26 cellular contexts compared by ENCODE assay signal in the genomic region with DNA sequence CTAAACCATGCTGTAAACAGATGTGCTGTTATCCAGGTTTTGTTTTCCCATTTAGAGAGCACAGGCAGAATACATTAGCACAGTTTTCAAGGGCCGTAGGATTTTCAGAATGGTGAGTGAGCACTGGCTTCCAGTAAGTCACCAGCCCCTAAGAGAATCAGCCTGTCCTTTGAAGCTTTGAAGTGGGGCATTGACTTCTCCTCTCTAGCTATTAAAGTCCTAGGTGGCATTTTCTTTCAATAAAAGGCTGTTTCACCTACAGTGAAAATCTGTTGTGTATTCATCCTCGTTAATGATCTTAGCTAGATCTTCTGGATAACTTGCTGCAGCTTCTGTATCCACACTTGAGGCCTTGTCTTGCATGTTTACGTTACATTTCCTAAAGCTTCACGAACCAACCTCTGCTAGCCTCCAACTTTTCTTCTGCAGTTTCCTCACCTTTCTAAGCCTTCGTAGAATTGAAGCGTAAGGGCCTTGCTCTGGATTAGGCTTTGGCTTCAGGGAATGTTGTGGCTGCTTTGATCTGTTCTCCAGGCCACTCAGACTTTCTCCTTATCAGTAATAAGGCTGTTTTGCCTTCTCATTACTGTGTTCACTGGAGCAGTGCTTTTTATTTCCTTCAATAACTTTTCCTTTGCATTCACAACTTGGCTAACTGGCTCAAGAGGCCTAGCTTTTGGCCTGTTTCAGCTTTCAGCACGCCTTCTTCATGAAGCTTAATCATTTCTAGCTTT. TPM values are rescaled to one million over a fixed set of nuclear protein-coding genes. Genes with fewer than 3 reads are reported as not detected.
DNase-seq lines count a peak whose midpoint lies in the region; FAIRE-seq and TF ChIP-seq lines count a peak whose summit lies in the region.
"Had no signal": no experiment of that assay in that cellular context is flagged by ENCODE, and none has a peak within 500 bp of the region (broad histone marks: within the 10 kb centered on the region; RNA-seq: fewer than 3 reads in every experiment).

No MANE protein-coding gene starts in this region.

- TF ChIP-seq CTCF in H9 (conservative IDR thresholded peaks at IDR 0.05) (no peak), VCaP (conservative IDR thresholded peaks at IDR 0.05) (no peak), progenitor cell of endocrine pancreas (IDR thresholded peaks at IDR 0.05; ENCODE audit: unreplicated experiment) (no peak)

- CTCF ChIA-PET in activated naive CD4-positive, alpha-beta T cell treated with anti-CD3 and anti-CD28 coated beads for 36 hours (lab: Charles Lee), result interaction anchor here (1.6 kb wide), 1 partner anchor 212 kb away, joined by 4 read pairs; no protein-coding TSS in a partner anchor
- CTCF ChIA-PET in CD8-positive, alpha-beta memory T cell (lab: Charles Lee), result no interaction called here

- no peak overlapping the region for H2BK5ac ChIP-seq in H9 (ENCODE audit: insufficient read length, low read length)

- H3K14ac ChIP-seq in H9 (ENCODE audit: insufficient read depth, low read length), result no peak overlapping the region

- no peak overlapping the region for H3K4me3 ChIP-seq in CD8-positive, alpha-beta memory T cell (ENCODE audit: low read length)
- H3K4me3 ChIP-seq: BLaER1, HAP-1, SJSA1 had no signal

- DNase-seq in H9, result no peak
- peak; percentile 70 for DNase-seq in islet precursor cell
- DNase-seq in progenitor cell of endocrine pancreas (ENCODE audit: low spot score, unreplicated experiment), result no peak
- DNase-seq in GM19239 (ENCODE audit: insufficient read length, low spot score), result no peak
- DNase-seq in activated naive CD4-positive, alpha-beta T cell treated with anti-CD3 and anti-CD28 coated beads for 36 hours, result no peak
- DNase-seq in retina, result no peak
- no peak for DNase-seq in CD8-positive, alpha-beta memory T cell
- DNase-seq: CD4-positive, CD25-positive, alpha-beta regulatory T cell; Karpas-422; NCI-H1105; NCI-H146; NCI-H1930; NCI-H2107; NCI-H446 treated with DMSO at 0.1 percent for 48 hours; NCI-H526; NCI-H82; NK-92 treated with Interleukin-12 subunit alpha and Interleukin-12 subunit beta, amount 100 ng/mL, for 24 hours; PC-3 had no signal

- H3K36me3 Mint-ChIP-seq in H9 (ENCODE audit: insufficient read depth in 1 of 3, low read depth in 3 of 3) (peaks cover 30 to 62% (median 36%) of the 10 kb centered on the region in 3 experiments), progenitor cell of endocrine pancreas (ENCODE audit: insufficient read depth) (peaks cover 18% of the 10 kb centered on the region)
- H3K36me3 Mint-ChIP-seq in activated naive CD4-positive, alpha-beta T cell treated with anti-CD3 and anti-CD28 coated beads for 36 hours (ENCODE audit: low read depth), result no peaks in the 10 kb centered on the region
- H3K36me3 Mint-ChIP-seq in CD8-positive, alpha-beta memory T cell, result peaks cover 0 to 3% (median 0%) of the 10 kb centered on the region in 3 donors
- H3K36me3 Mint-ChIP-seq: CD4-positive, CD25-positive, alpha-beta regulatory T cell had no signal

- FAIRE-seq in GM19239 (lab: Jason Lieb, UNC), result no peak
- FAIRE-seq: A204.1, D721Med, GM18507 had no signal

- H3K9me3 ChIP-seq in H9 (ENCODE audit: control insufficient read depth, low read depth, low read length), result no peaks in the 10 kb centered on the region
- H3K9me3 ChIP-seq in CD8-positive, alpha-beta memory T cell (ENCODE audit: low read length), result no peaks in the 10 kb centered on the region
- H3K9me3 ChIP-seq: SJSA1 had no signal

- H4K8ac ChIP-seq in H9 (replicated peaks; ENCODE audit: insufficient read length, low read depth, low read length), result no peak overlapping the region

- H3K79me2 ChIP-seq in H9 (ENCODE audit: insufficient read depth, low read length), result peaks cover 78% of the 10 kb centered on the region

- H3K4me1 Mint-ChIP-seq in H9, result peaks cover 73 to 74% of the 10 kb centered on the region in 2 experiments
- peaks cover 31% of the 10 kb centered on the region for H3K4me1 Mint-ChIP-seq in progenitor cell of endocrine pancreas (ENCODE audit: low read depth)
- no peaks in the 10 kb centered on the region for H3K4me1 Mint-ChIP-seq in activated naive CD4-positive, alpha-beta T cell treated with anti-CD3 and anti-CD28 coated beads for 36 hours (ENCODE audit: low read depth)
- no peaks in the 10 kb centered on the region for H3K4me1 Mint-ChIP-seq in CD8-positive, alpha-beta memory T cell

- no CpG with 5 or more reads among the region's 7 CpGs for WGBS in H9 (ENCODE audit: extremely low coverage, insufficient read length, low lambda C conversion rate)

- POLR2A ChIA-PET in CD8-positive, alpha-beta memory T cell (lab: Charles Lee), result no interaction called here

- H2AFZ ChIP-seq in H9 (ENCODE audit: low read length), result no peak overlapping the region

- no peak overlapping the region for H2BK120ac ChIP-seq in H9 (ENCODE audit: low read depth, low read length, poor library complexity, severe bottlenecking)

- no peak overlapping the region for H3K4ac ChIP-seq in H9 (ENCODE audit: low read depth, low read length)

- no peaks in the 10 kb centered on the region for H3K27me3 ChIP-seq in H9 (ENCODE audit: insufficient read depth, low read length)
- no peaks in the 10 kb centered on the region for H3K27me3 ChIP-seq in CD8-positive, alpha-beta memory T cell (ENCODE audit: insufficient read depth, low read length, poor library complexity, severe bottlenecking)
- H3K27me3 ChIP-seq: BLaER1 had no signal

- H3K23me2 ChIP-seq in H9 (ENCODE audit: insufficient read length, low read depth, low read length, poor library complexity, severe bottlenecking), result no peaks in the 10 kb centered on the region

- H3T11ph ChIP-seq in H9 (ENCODE audit: low read length), result no peak overlapping the region

- no peak overlapping the region for H2BK20ac ChIP-seq in H9 (ENCODE audit: low read depth, low read length, poor library complexity, severe bottlenecking)

- intact Hi-C loops in activated naive CD4-positive, alpha-beta T cell treated with anti-CD3 and anti-CD28 coated beads for 36 hours (cut with micrococcal nuclease), result no loop called here

- H3K79me1 ChIP-seq in H9 (ENCODE audit: insufficient read depth, low read depth, low read length, poor library complexity, severe bottlenecking), result peaks cover 2% of the 10 kb centered on the region

- H3K9me3 Mint-ChIP-seq in H9 (peaks cover 9 to 26% of the 10 kb centered on the region in 2 experiments), progenitor cell of endocrine pancreas (ENCODE audit: low read depth) (peaks cover 3% of the 10 kb centered on the region)
- peaks cover 10% of the 10 kb centered on the region for H3K9me3 Mint-ChIP-seq in activated naive CD4-positive, alpha-beta T cell treated with anti-CD3 and anti-CD28 coated beads for 36 hours
- peaks cover 0 to 3% (median 0%) of the 10 kb centered on the region in 5 donors for H3K9me3 Mint-ChIP-seq in CD8-positive, alpha-beta memory T cell

- H3K4me2 ChIP-seq in H9 (ENCODE audit: insufficient read depth, insufficient read length, low read length), result no peak overlapping the region
- H3K4me2 ChIP-seq: BLaER1 had no signal

- no peak overlapping the region for H3K9ac ChIP-seq in H9 (ENCODE audit: extremely low read depth, insufficient read length, low read length)
- H3K9ac ChIP-seq: BLaER1 had no signal

- peaks cover 13% of the 10 kb centered on the region for H3K4me1 ChIP-seq in H9 (ENCODE audit: insufficient read depth, low read length)
- H3K4me1 ChIP-seq in CD8-positive, alpha-beta memory T cell (ENCODE audit: insufficient read depth, low read length), result no peaks in the 10 kb centered on the region
- H3K4me1 ChIP-seq: BLaER1, SJSA1 had no signal

- H3K56ac ChIP-seq in H9 (ENCODE audit: insufficient read length, low read depth, low read length), result no peak overlapping the region

- peaks cover 2% of the 10 kb centered on the region for H4K20me1 ChIP-seq in H9 (ENCODE audit: control insufficient read depth, insufficient read depth, insufficient read length)
- H4K20me1 ChIP-seq: BLaER1 had no signal

- H3K27ac ChIP-seq in H9 (ENCODE audit: insufficient read length, low read depth, low read length) (no peak overlapping the region), VCaP (peak overlapping the region; percentile 4; the same call in 1 of the 2 replicates)
- H3K27ac ChIP-seq in CD8-positive, alpha-beta memory T cell (ENCODE audit: low read depth, low read length), result no peak overlapping the region
- H3K27ac ChIP-seq: BLaER1, SJSA1 had no signal

- H4K91ac ChIP-seq in H9 (ENCODE audit: insufficient read length, low read depth, low read length), result no peak overlapping the region

- no peak overlapping the region for H2BK12ac ChIP-seq in H9 (ENCODE audit: insufficient read length, low read depth, low read length)

- no peaks in the 10 kb centered on the region for H3K36me3 ChIP-seq in CD8-positive, alpha-beta memory T cell (ENCODE audit: insufficient read depth, low read length)
- H3K36me3 ChIP-seq: BLaER1, HAP-1, SJSA1 had no signal

- H3K27ac Mint-ChIP-seq in H9 (peak overlapping the region; percentile 13 to 85 (median 52); a peak in 5 of 7 replicates), progenitor cell of endocrine pancreas (peak overlapping the region; percentile 54)
- no peak overlapping the region for H3K27ac Mint-ChIP-seq in activated naive CD4-positive, alpha-beta T cell treated with anti-CD3 and anti-CD28 coated beads for 36 hours
- no peak overlapping the region for H3K27ac Mint-ChIP-seq in CD8-positive, alpha-beta memory T cell
- H3K27ac Mint-ChIP-seq: CD4-positive, CD25-positive, alpha-beta regulatory T cell had no signal

- H3K18ac ChIP-seq in H9 (ENCODE audit: insufficient read length, low read depth, low read length), result no peak overlapping the region

- H3K4me3 Mint-ChIP-seq in H9, result no peak overlapping the region
- H3K4me3 Mint-ChIP-seq in progenitor cell of endocrine pancreas (ENCODE audit: low read depth), result no peak overlapping the region
- no peak overlapping the region for H3K4me3 Mint-ChIP-seq in activated naive CD4-positive, alpha-beta T cell treated with anti-CD3 and anti-CD28 coated beads for 36 hours
- H3K4me3 Mint-ChIP-seq in CD8-positive, alpha-beta memory T cell, result no peak overlapping the region
- H3K4me3 Mint-ChIP-seq: CD4-positive, CD25-positive, alpha-beta regulatory T cell had no signal

- no peak overlapping the region for H4K5ac ChIP-seq in H9 (ENCODE audit: insufficient read length, low read depth, low read length)

- H2AK5ac ChIP-seq in H9 (ENCODE audit: insufficient read length, low read length), result no peak overlapping the region

- no peak overlapping the region for H2BK15ac ChIP-seq in H9 (ENCODE audit: low read depth, low read length)

- H3K27me3 Mint-ChIP-seq in H9 (ENCODE audit: low read depth) (no peaks in the 10 kb centered on the region; the same call in 1 of the 2 replicates), progenitor cell of endocrine pancreas (no peaks in the 10 kb centered on the region)
- peaks cover 2% of the 10 kb centered on the region for H3K27me3 Mint-ChIP-seq in activated naive CD4-positive, alpha-beta T cell treated with anti-CD3 and anti-CD28 coated beads for 36 hours (ENCODE audit: low read depth)
- peaks cover 9 to 35% of the 10 kb centered on the region in 2 donors for H3K27me3 Mint-ChIP-seq in CD8-positive, alpha-beta memory T cell

- no peak overlapping the region for H3K23ac ChIP-seq in H9 (ENCODE audit: insufficient read length, low read depth, low read length)

RNA-seq across cellular contexts. Expression of gene CECR2, which starts 15.5 kb away (rescaled TPM):
- total RNA-seq in H9 (2021), result 145 and 154 TPM in 2 replicates
- total RNA-seq in progenitor cell of endocrine pancreas, result 37.6 and 40.5 TPM in 2 replicates
- total RNA-seq in activated naive CD4-positive, alpha-beta T cell treated with anti-CD3 and anti-CD28 coated beads for 36 hours, result under 1 TPM in 1 of 2 experiments, not detected in 1; 0.17 TPM
- total RNA-seq in CD8-positive, alpha-beta memory T cell, result not detected
- polyA plus RNA-seq in CD8-positive, alpha-beta memory T cell, result not detected
- total RNA-seq: CD4-positive, CD25-positive, alpha-beta regulatory T cell; PC-3; SJSA1 had no signal
- polyA plus RNA-seq: AG04450; CD4-positive, CD25-positive, alpha-beta regulatory T cell had no signal

Comparison
In these comparisons a context has a peak if more than half of its experiments do, and no peak if none do; other contexts are left out.
1. H3K27ac Mint-ChIP-seq: peak in H9 (3 of 3) and progenitor cell of endocrine pancreas (single experiment); none in activated naive CD4-positive, alpha-beta T cell treated with anti-CD3 and anti-CD28 coated beads for 36 hours (single experiment) and CD8-positive, alpha-beta memory T cell (0 of 8).
2. RNA of gene CECR2, which starts 15.5 kb away (total RNA-seq): 145 to 154 TPM in H9 and 37.6 to 40.5 TPM in progenitor cell of endocrine pancreas; 0.17 TPM in activated naive CD4-positive, alpha-beta T cell treated with anti-CD3 and anti-CD28 coated beads for 36 hours and not detected in CD8-positive, alpha-beta memory T cell; every median in the first group is over 10 times any median in the second.